In the genomic region with DNA sequence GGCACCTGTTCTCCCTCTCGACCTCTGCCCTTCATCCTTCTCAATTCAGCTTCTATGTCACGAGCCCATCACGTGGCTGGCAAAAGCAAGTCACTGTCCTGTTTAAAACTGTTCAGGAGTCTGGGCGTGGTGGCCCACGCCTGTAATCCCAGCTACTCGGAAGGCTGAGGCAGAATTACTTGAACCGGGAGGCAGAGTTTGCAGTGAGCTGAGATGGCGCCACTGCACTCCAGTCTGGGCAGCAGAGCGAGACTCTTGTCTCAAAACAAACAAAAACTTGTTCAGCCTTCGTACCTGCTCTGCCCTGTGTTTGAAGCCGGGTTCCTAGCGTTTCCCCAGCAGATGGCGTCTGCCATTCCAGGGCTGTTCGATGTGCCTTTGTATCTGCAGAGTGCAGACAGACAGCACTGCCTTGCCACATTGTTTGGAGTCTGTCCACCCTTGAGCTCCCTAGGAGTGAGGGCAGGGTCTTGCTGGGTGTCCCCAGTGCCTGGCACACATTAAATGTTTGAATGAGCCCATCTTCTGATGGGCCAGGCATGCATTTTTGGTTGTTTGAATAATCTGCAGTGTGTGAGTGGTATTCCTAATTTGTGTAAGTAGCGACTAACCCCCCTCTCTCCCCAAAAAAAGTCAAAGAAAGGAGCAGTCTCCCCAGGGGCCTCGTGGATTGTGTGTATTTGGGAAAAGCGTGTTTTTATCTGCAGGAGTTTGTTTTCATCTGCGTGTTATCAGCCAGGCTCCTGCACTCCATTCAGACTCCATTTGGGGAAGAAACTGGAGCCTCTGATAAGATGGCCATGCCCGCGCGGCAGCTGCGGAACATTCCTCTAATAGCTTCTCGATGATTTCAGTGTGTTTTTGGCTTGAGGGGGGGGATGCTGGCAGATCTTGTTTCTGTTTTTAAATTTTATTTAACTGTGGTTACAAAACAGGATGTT, we compare ENCODE assay signal across 1 cellular context.
A peak's percentile ranks its signal among the peaks of the same experiment; 100 is the strongest.
TF ChIP-seq lines count a peak whose summit lies in the region.

No MANE protein-coding gene starts in this region.

TF ChIP-seq in HepG2, 621 proteins besides CTCF, POLR2A, EP300 and RAD21 (continued from another document and continues in another):
- TF ChIP-seq GLI4 (CRISPR knock-in tag; IDR thresholded peaks at IDR 0.05; ENCODE audit: borderline replicate concordance): no peak
- no peak for TF ChIP-seq YEATS4 (CRISPR knock-in tag; IDR thresholded peaks at IDR 0.05; ENCODE audit: borderline replicate concordance)
- no peak for TF ChIP-seq BRCA1 (CRISPR knock-in tag; IDR thresholded peaks at IDR 0.05)
- TF ChIP-seq, protein P1, sequence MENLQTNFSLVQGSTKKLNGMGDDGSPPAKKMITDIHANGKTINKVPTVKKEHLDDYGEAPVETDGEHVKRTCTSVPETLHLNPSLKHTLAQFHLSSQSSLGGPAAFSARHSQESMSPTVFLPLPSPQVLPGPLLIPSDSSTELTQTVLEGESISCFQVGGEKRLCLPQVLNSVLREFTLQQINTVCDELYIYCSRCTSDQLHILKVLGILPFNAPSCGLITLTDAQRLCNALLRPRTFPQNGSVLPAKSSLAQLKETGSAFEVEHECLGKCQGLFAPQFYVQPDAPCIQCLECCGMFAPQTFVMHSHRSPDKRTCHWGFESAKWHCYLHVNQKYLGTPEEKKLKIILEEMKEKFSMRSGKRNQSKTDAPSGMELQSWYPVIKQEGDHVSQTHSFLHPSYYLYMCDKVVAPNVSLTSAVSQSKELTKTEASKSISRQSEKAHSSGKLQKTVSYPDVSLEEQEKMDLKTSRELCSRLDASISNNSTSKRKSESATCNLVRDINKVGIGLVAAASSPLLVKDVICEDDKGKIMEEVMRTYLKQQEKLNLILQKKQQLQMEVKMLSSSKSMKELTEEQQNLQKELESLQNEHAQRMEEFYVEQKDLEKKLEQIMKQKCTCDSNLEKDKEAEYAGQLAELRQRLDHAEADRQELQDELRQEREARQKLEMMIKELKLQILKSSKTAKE (CRISPR knock-in tag; IDR thresholded peaks at IDR 0.05; ENCODE audit: borderline replicate concordance): no peak
- TF ChIP-seq ZNF260 (CRISPR knock-in tag; IDR thresholded peaks at IDR 0.05; ENCODE audit: borderline replicate concordance, low read depth): no peak
- TF ChIP-seq MXD4 (CRISPR knock-in tag; IDR thresholded peaks at IDR 0.05): no peak
- TF ChIP-seq, protein P2, sequence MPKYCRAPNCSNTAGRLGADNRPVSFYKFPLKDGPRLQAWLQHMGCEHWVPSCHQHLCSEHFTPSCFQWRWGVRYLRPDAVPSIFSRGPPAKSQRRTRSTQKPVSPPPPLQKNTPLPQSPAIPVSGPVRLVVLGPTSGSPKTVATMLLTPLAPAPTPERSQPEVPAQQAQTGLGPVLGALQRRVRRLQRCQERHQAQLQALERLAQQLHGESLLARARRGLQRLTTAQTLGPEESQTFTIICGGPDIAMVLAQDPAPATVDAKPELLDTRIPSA (CRISPR knock-in tag; IDR thresholded peaks at IDR 0.05; ENCODE audit: borderline replicate concordance): no peak
- TF ChIP-seq JUNB (CRISPR knock-in tag; IDR thresholded peaks at IDR 0.05; ENCODE audit: borderline replicate concordance): no peak
- TF ChIP-seq, protein P3, sequence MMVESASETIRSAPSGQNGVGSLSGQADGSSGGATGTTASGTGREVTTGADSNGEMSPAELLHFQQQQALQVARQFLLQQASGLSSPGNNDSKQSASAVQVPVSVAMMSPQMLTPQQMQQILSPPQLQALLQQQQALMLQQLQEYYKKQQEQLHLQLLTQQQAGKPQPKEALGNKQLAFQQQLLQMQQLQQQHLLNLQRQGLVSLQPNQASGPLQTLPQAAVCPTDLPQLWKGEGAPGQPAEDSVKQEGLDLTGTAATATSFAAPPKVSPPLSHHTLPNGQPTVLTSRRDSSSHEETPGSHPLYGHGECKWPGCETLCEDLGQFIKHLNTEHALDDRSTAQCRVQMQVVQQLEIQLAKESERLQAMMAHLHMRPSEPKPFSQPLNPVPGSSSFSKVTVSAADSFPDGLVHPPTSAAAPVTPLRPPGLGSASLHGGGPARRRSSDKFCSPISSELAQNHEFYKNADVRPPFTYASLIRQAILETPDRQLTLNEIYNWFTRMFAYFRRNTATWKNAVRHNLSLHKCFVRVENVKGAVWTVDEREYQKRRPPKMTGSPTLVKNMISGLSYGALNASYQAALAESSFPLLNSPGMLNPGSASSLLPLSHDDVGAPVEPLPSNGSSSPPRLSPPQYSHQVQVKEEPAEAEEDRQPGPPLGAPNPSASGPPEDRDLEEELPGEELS (CRISPR knock-in tag; IDR thresholded peaks at IDR 0.05): no peak
- no peak for TF ChIP-seq NBN (conservative IDR thresholded peaks at IDR 0.05)
- TF ChIP-seq KLF15 (CRISPR knock-in tag; IDR thresholded peaks at IDR 0.05; ENCODE audit: borderline replicate concordance): no peak
- no peak for TF ChIP-seq NFRKB (IDR thresholded peaks at IDR 0.05)
- TF ChIP-seq NFKB2 (CRISPR knock-in tag; IDR thresholded peaks at IDR 0.05; ENCODE audit: borderline replicate concordance): no peak
- no peak for TF ChIP-seq ZFP62 (CRISPR knock-in tag; IDR thresholded peaks at IDR 0.05)
- TF ChIP-seq ZNF446 (CRISPR knock-in tag; IDR thresholded peaks at IDR 0.05): no peak
- TF ChIP-seq, protein P4, sequence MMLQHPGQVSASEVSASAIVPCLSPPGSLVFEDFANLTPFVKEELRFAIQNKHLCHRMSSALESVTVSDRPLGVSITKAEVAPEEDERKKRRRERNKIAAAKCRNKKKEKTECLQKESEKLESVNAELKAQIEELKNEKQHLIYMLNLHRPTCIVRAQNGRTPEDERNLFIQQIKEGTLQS (CRISPR knock-in tag; IDR thresholded peaks at IDR 0.05): no peak
- TF ChIP-seq IKZF4 (CRISPR knock-in tag; IDR thresholded peaks at IDR 0.05; ENCODE audit: borderline replicate concordance, low read depth, not compliant biosample characterization): no peak
- TF ChIP-seq SMAD1 (CRISPR knock-in tag; IDR thresholded peaks at IDR 0.05; ENCODE audit: borderline replicate concordance, low read depth): no peak
- TF ChIP-seq, protein P5, sequence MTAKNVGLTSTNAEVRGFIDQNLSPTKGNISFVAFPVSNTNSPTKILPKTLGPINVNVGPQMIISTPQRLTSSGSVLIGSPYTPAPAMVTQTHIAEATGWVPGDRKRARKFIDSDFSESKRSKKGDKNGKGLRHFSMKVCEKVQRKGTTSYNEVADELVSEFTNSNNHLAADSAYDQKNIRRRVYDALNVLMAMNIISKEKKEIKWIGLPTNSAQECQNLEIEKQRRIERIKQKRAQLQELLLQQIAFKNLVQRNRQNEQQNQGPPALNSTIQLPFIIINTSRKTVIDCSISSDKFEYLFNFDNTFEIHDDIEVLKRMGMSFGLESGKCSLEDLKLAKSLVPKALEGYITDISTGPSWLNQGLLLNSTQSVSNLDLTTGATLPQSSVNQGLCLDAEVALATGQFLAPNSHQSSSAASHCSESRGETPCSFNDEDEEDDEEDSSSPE (CRISPR knock-in tag; IDR thresholded peaks at IDR 0.05): 0 out of 2 replicates have a peak, but pooled peaks have one; percentile 29
- TF ChIP-seq, protein P6, sequence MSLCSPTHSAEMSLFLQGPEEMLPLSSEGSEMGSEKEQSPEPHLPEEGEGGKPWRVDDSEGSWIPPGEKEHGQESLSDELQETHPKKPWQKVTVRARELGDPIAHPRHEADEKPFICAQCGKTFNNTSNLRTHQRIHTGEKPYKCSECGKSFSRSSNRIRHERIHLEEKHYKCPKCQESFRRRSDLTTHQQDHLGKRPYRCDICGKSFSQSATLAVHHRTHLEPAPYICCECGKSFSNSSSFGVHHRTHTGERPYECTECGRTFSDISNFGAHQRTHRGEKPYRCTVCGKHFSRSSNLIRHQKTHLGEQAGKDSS (CRISPR knock-in tag; IDR thresholded peaks at IDR 0.05; ENCODE audit: borderline replicate concordance, low read depth): 0 out of 2 replicates have a peak, but pooled peaks have one; percentile 36
- TF ChIP-seq, protein P7, sequence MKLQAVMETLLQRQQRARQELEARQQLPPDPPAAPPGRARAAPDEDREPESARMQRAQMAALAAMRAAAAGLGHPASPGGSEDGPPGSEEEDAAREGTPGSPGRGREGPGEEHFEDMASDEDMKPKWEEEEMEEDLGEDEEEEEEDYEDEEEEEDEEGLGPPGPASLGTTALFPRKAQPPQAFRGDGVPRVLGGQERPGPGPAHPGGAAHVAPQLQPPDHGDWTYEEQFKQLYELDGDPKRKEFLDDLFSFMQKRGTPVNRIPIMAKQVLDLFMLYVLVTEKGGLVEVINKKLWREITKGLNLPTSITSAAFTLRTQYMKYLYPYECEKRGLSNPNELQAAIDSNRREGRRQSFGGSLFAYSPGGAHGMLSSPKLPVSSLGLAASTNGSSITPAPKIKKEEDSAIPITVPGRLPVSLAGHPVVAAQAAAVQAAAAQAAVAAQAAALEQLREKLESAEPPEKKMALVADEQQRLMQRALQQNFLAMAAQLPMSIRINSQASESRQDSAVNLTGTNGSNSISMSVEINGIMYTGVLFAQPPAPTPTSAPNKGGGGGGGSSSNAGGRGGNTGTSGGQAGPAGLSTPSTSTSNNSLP (IDR thresholded peaks at IDR 0.05; ENCODE audit: low read depth, low read length): no peak
- TF ChIP-seq, protein P8, sequence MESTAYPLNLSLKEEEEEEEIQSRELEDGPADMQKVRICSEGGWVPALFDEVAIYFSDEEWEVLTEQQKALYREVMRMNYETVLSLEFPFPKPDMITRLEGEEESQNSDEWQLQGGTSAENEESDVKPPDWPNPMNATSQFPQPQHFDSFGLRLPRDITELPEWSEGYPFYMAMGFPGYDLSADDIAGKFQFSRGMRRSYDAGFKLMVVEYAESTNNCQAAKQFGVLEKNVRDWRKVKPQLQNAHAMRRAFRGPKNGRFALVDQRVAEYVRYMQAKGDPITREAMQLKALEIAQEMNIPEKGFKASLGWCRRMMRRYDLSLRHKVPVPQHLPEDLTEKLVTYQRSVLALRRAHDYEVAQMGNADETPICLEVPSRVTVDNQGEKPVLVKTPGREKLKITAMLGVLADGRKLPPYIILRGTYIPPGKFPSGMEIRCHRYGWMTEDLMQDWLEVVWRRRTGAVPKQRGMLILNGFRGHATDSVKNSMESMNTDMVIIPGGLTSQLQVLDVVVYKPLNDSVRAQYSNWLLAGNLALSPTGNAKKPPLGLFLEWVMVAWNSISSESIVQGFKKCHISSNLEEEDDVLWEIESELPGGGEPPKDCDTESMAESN (CRISPR knock-in tag; conservative IDR thresholded peaks at IDR 0.05): no peak
- TF ChIP-seq ISX (CRISPR knock-in tag; conservative IDR thresholded peaks at IDR 0.05): no peak
- TF ChIP-seq, protein P9, sequence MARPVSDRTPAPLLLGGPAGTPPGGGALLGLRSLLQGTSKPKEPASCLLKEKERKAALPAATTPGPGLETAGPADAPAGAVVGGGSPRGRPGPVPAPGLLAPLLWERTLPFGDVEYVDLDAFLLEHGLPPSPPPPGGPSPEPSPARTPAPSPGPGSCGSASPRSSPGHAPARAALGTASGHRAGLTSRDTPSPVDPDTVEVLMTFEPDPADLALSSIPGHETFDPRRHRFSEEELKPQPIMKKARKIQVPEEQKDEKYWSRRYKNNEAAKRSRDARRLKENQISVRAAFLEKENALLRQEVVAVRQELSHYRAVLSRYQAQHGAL (CRISPR knock-in tag; IDR thresholded peaks at IDR 0.05; ENCODE audit: not compliant biosample characterization): no peak
- TF ChIP-seq ZFP1 (CRISPR knock-in tag; IDR thresholded peaks at IDR 0.05): no peak
- peak; percentile 67; the same call in 1 of the 2 replicates for TF ChIP-seq KMT2A (CRISPR knock-in tag; IDR thresholded peaks at IDR 0.05)
- TF ChIP-seq ZNF143 (CRISPR knock-in tag; IDR thresholded peaks at IDR 0.05): 0 out of 2 replicates have a peak, but pooled peaks have one; percentile 23
- TF ChIP-seq ZNF749 (CRISPR knock-in tag; IDR thresholded peaks at IDR 0.05; ENCODE audit: borderline replicate concordance): no peak
- no peak for TF ChIP-seq MAFF (IDR thresholded peaks at IDR 0.05; ENCODE audit: low read depth, low read length)
- TF ChIP-seq ZNF674 (CRISPR knock-in tag; IDR thresholded peaks at IDR 0.05; ENCODE audit: low read depth): no peak
- TF ChIP-seq GPN1 (CRISPR knock-in tag; IDR thresholded peaks at IDR 0.05; ENCODE audit: borderline replicate concordance): no peak
- TF ChIP-seq, protein P10, sequence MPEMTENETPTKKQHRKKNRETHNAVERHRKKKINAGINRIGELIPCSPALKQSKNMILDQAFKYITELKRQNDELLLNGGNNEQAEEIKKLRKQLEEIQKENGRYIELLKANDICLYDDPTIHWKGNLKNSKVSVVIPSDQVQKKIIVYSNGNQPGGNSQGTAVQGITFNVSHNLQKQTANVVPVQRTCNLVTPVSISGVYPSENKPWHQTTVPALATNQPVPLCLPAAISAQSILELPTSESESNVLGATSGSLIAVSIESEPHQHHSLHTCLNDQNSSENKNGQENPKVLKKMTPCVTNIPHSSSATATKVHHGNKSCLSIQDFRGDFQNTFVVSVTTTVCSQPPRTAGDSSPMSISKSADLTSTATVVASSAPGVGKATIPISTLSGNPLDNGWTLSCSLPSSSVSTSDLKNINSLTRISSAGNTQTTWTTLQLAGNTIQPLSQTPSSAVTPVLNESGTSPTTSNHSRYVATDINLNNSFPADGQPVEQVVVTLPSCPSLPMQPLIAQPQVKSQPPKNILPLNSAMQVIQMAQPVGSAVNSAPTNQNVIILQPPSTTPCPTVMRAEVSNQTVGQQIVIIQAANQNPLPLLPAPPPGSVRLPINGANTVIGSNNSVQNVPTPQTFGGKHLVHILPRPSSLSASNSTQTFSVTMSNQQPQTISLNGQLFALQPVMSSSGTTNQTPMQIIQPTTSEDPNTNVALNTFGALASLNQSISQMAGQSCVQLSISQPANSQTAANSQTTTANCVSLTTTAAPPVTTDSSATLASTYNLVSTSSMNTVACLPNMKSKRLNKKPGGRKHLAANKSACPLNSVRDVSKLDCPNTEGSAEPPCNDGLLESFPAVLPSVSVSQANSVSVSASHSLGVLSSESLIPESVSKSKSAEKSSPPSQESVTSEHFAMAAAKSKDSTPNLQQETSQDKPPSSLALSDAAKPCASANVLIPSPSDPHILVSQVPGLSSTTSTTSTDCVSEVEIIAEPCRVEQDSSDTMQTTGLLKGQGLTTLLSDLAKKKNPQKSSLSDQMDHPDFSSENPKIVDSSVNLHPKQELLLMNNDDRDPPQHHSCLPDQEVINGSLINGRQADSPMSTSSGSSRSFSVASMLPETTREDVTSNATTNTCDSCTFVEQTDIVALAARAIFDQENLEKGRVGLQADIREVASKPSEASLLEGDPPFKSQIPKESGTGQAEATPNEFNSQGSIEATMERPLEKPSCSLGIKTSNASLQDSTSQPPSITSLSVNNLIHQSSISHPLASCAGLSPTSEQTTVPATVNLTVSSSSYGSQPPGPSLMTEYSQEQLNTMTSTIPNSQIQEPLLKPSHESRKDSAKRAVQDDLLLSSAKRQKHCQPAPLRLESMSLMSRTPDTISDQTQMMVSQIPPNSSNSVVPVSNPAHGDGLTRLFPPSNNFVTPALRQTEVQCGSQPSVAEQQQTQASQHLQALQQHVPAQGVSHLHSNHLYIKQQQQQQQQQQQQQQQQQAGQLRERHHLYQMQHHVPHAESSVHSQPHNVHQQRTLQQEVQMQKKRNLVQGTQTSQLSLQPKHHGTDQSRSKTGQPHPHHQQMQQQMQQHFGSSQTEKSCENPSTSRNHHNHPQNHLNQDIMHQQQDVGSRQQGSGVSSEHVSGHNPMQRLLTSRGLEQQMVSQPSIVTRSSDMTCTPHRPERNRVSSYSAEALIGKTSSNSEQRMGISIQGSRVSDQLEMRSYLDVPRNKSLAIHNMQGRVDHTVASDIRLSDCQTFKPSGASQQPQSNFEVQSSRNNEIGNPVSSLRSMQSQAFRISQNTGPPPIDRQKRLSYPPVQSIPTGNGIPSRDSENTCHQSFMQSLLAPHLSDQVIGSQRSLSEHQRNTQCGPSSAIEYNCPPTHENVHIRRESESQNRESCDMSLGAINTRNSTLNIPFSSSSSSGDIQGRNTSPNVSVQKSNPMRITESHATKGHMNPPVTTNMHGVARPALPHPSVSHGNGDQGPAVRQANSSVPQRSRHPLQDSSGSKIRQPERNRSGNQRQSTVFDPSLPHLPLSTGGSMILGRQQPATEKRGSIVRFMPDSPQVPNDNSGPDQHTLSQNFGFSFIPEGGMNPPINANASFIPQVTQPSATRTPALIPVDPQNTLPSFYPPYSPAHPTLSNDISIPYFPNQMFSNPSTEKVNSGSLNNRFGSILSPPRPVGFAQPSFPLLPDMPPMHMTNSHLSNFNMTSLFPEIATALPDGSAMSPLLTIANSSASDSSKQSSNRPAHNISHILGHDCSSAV (CRISPR knock-in tag; IDR thresholded peaks at IDR 0.05; ENCODE audit: borderline replicate concordance): no peak
